19 cellular contexts compared by ENCODE assay signal in the genomic region with DNA sequence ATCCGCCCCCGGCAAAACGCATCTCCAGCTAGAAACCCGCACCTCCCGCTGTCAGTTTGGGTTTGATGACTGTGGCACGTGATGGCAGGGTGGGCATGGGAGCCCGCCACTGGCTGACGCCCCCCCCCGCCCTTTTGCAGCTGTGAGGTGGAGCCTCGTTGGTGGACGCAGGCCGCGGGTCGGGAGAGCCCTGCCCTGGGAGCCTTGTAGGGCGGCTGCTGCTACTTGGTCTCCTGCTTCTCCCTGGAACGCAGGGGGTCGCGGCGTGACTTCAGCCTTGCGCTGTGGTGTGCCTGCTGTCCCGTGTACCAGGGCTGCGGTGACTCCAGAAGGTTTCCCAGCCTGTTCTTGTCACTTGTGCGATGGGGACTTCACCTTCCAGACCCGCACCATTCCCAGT. TPM values are rescaled to one million over a fixed set of nuclear protein-coding genes. Genes with fewer than 3 reads are reported as not detected.
DNase-seq lines count a peak whose midpoint lies in the region; ATAC-seq, FAIRE-seq and TF ChIP-seq lines count a peak whose summit lies in the region.
"Had no signal": no experiment of that assay in that cellular context is flagged by ENCODE, and none has a peak within 500 bp of the region (broad histone marks: within the 10 kb centered on the region; RNA-seq: fewer than 3 reads in every experiment).

No MANE protein-coding gene starts in this region.

- H3K4me1 Mint-ChIP-seq in brain, result peaks cover 66% of the 10 kb centered on the region

- no peak for TF ChIP-seq EP300 in transverse colon (IDR thresholded peaks at IDR 0.05; ENCODE audit: low read depth)

- no peaks in the 10 kb centered on the region for H3K36me3 ChIP-seq in left ventricle myocardium inferior
- H3K36me3 ChIP-seq in pancreas, result no peaks in the 10 kb centered on the region
- H3K36me3 ChIP-seq in transverse colon, result no peaks in the 10 kb centered on the region
- peaks cover 0 to 4% of the 10 kb centered on the region in 2 donors for H3K36me3 ChIP-seq in small intestine (ENCODE audit: control insufficient read depth in 2 of 2, insufficient read depth in 2 of 2, low read length in 2 of 2)
- H3K36me3 ChIP-seq: MG63 had no signal

- intact Hi-C loops in left ventricle myocardium inferior (cut with micrococcal nuclease), result no loop called here
- intact Hi-C loops in right cardiac atrium (cut with DNase I), result no loop called here
- intact Hi-C loops in pancreas (cut with DNase I), result no loop called here
- intact Hi-C loops in transverse colon (cut with DNase I; ENCODE audit: low total_unique reads), result no loop called here

- H3K9me3 ChIP-seq in left ventricle myocardium inferior (replicated peaks), result no peaks in the 10 kb centered on the region
- H3K9me3 ChIP-seq in right cardiac atrium (ENCODE audit: control insufficient read depth, low read length), result no peaks in the 10 kb centered on the region
- H3K9me3 ChIP-seq in pancreas, result no peaks in the 10 kb centered on the region
- no peaks in the 10 kb centered on the region for H3K9me3 ChIP-seq in transverse colon
- H3K9me3 ChIP-seq in small intestine (ENCODE audit: control insufficient read depth, low read depth), result no peaks in the 10 kb centered on the region
- H3K9me3 ChIP-seq: Caco-2, MG63 had no signal

- no peak overlapping the region for H3K4me3 ChIP-seq in left ventricle myocardium inferior
- H3K4me3 ChIP-seq in right cardiac atrium (ENCODE audit: low read length), result no peak overlapping the region
- H3K4me3 ChIP-seq in pancreas, result no peak overlapping the region
- no peak overlapping the region for H3K4me3 ChIP-seq in transverse colon
- no peak overlapping the region for H3K4me3 ChIP-seq in small intestine (ENCODE audit: low read depth in 1 of 2, low read length in 2 of 2)
- H3K4me3 ChIP-seq: MG63 had no signal

- H3K27me3 ChIP-seq in left ventricle myocardium inferior (ENCODE audit: low read depth) (no peaks in the 10 kb centered on the region), right cardiac atrium (ENCODE audit: control insufficient read depth, insufficient read depth) (no peaks in the 10 kb centered on the region), pancreas (no peaks in the 10 kb centered on the region), transverse colon (no peaks in the 10 kb centered on the region), small intestine (ENCODE audit: control insufficient read depth in 2 of 2, insufficient read depth in 2 of 2, low read length in 2 of 2) (no peaks in the 10 kb centered on the region)
- H3K27me3 ChIP-seq: MG63 had no signal

- FAIRE-seq in pancreas (lab: Jason Lieb, UNC) (no peak), small intestine (lab: Jason Lieb, UNC) (no peak)
- FAIRE-seq: GM19239 had no signal

- WGBS in right cardiac atrium, result 86% methylated on average over 24 of the region's 24 CpGs
- 69 to 72% methylated on average over 19 to 24 of the region's 24 CpGs for WGBS in pancreas, 2 donors
- 87% methylated on average over 24 of the region's 24 CpGs; no CpG with 5 or more reads in 1 of the 2 donors for WGBS in transverse colon (ENCODE audit: low coverage in 1 of 2), 2 donors
- WGBS in small intestine, 3 donors, result 75 to 85% (median 79%) methylated on average over 19 to 24 of the region's 24 CpGs

- in situ Hi-C loops in transverse colon (cut with MboI; ENCODE audit: low pct_ligation_motif_present in 1 of 4, low pct_unique_long_range_greater_than_20kb in 1 of 4, low sequenced_read_pairs in 3 of 4), result no loop called here

- H3K4me1 ChIP-seq in left ventricle myocardium inferior, result peaks cover 75% of the 10 kb centered on the region
- H3K4me1 ChIP-seq in right cardiac atrium (ENCODE audit: control insufficient read depth, insufficient read depth, low read length), result peaks cover 3% of the 10 kb centered on the region
- H3K4me1 ChIP-seq in pancreas, result peaks cover 28 to 39% (median 31%) of the 10 kb centered on the region in 3 donors
- H3K4me1 ChIP-seq in transverse colon, result peaks cover 11 to 60% (median 52%) of the 10 kb centered on the region in 4 donors
- peaks cover 4 to 6% of the 10 kb centered on the region in 2 donors for H3K4me1 ChIP-seq in small intestine (ENCODE audit: control insufficient read depth in 2 of 2, insufficient read depth in 1 of 2, low read depth in 1 of 2, low read length in 1 of 2)

- peak overlapping the region; percentile 30 for H3K27ac ChIP-seq in left ventricle myocardium inferior (replicated peaks)
- no peak overlapping the region for H3K27ac ChIP-seq in right cardiac atrium (ENCODE audit: low read length)
- peak overlapping the region in 3 of 4 donors; percentile 26 to 56 (median 39) for H3K27ac ChIP-seq in pancreas
- H3K27ac ChIP-seq in transverse colon, result peak overlapping the region in 3 of 4 donors; percentile 8 to 69 (median 38)
- no peak overlapping the region for H3K27ac ChIP-seq in small intestine (ENCODE audit: low read depth in 1 of 2, low read length in 1 of 2)
- H3K27ac ChIP-seq: C4-2B, HL-60, KMS-11 had no signal

- H3K27ac Mint-ChIP-seq in brain, result peak overlapping the region in 3 of 5 experiments; percentile 45 to 98 (median 74)

- H3K9me3 Mint-ChIP-seq in brain, result no peaks in the 10 kb centered on the region

- peaks cover 6% of the 10 kb centered on the region for H3K27me3 Mint-ChIP-seq in brain

- no peak for ATAC-seq in right cardiac atrium
- ATAC-seq in pancreas, result no peak
- ATAC-seq in GM18520 (IDR thresholded peaks at IDR 0.05; ENCODE audit: unreplicated experiment), result no peak
- ATAC-seq: HCT116 had no signal

- peak overlapping the region in 1 of 5 experiments; percentile 43 for H3K4me3 Mint-ChIP-seq in brain

- peaks cover 10% of the 10 kb centered on the region for H3K36me3 Mint-ChIP-seq in brain

- no peak for TF ChIP-seq CTCF in left ventricle myocardium inferior (IDR thresholded peaks at IDR 0.05; ENCODE audit: borderline replicate concordance)
- no peak for TF ChIP-seq CTCF in brain (conservative IDR thresholded peaks at IDR 0.05)
- TF ChIP-seq CTCF in pancreas (IDR thresholded peaks at IDR 0.05), result no peak
- TF ChIP-seq CTCF in transverse colon (IDR thresholded peaks at IDR 0.05), result no peak

- no peak for TF ChIP-seq POLR2A in transverse colon (IDR thresholded peaks at IDR 0.05)

- DNase-seq in left ventricle myocardium inferior (no peak), right cardiac atrium (no peak), pancreas (peak in 1 of 6 donors; percentile 40), transverse colon (no peak), small intestine (no peak), NCI-H1694 (lab: John Stamatoyannopoulos, UW) (no peak)
- DNase-seq: Caco-2, NCI-H1105 treated with DMSO at 0.1 percent for 48 hours, NCI-H1930, NCI-H510A, SIG-M5 had no signal

RNA-seq across cellular contexts. Expression of a gene that starts 28.2 kb away (rescaled TPM):
- 34.2 TPM for total RNA-seq in left ventricle myocardium inferior
- total RNA-seq in right cardiac atrium, result 10 to 100 TPM; 70.8 to 99.8 (median 92.5) TPM
- 40.3 TPM for polyA plus RNA-seq in right cardiac atrium
- polyA plus RNA-seq in brain (ENCODE audit: insufficient read depth, low read depth, low replicate concordance), result 127 TPM
- 10 to 100 TPM; 32.0 to 50.3 (median 41.9) TPM for total RNA-seq in pancreas
- 10 to 100 TPM; 32.9 to 61.5 TPM for polyA plus RNA-seq in pancreas
- total RNA-seq in transverse colon, result 100 to 1,000 TPM; 100 to 139 (median 120) TPM
- polyA plus RNA-seq in small intestine, result 10 to 100 TPM in 1 of 3 donors, 1 to 10 TPM in 2; 9.2 to 25.6 (median 9.8) TPM

RNA-seq across cellular contexts. Expression of a gene that starts 47.4 kb away (rescaled TPM):
- 0.44 TPM for total RNA-seq in left ventricle myocardium inferior
- 1 to 10 TPM in 1 of 4 donors, under 1 TPM in 3; 0.33 to 1.1 (median 0.40) TPM for total RNA-seq in right cardiac atrium
- 0.23 TPM for polyA plus RNA-seq in right cardiac atrium
- polyA plus RNA-seq in brain (ENCODE audit: insufficient read depth, low read depth, low replicate concordance), result 38.2 TPM
- total RNA-seq in pancreas, result 1 to 10 TPM in 2 of 6 donors, under 1 TPM in 4; 0.37 to 1.6 (median 0.71) TPM
- polyA plus RNA-seq in pancreas, result 1 to 10 TPM in 1 of 2 donors, under 1 TPM in 1; 0.76 to 1.9 TPM
- total RNA-seq in transverse colon, result 1 to 10 TPM in 2 of 4 donors, under 1 TPM in 1, not detected in 1; 1.00 to 4.4 (median 1.2) TPM
- polyA plus RNA-seq in small intestine, result 10 to 100 TPM in 1 of 3 donors, 1 to 10 TPM in 2; 2.0 to 11.2 (median 3.2) TPM

Comparison
In these comparisons a context has a peak if more than half of its experiments do, and no peak if none do; other contexts are left out.
1. H3K27ac ChIP-seq: peak in left ventricle myocardium inferior (single experiment), pancreas (3 of 4) and transverse colon (3 of 4); none in right cardiac atrium (single experiment) and small intestine (0 of 2).